8 cellular contexts compared by ENCODE assay signal in genomic region chr13:30615851-30616311, GRCh38. TPM values are rescaled to one million over a fixed set of nuclear protein-coding genes. Genes with fewer than 3 reads are reported as not detected.
DNase-seq lines count a peak whose midpoint lies in the region; ATAC-seq, FAIRE-seq and TF ChIP-seq lines count a peak whose summit lies in the region.

No MANE protein-coding gene starts in this region.

- peak overlapping the region; percentile 71 to 96 (median 85) for H3K4me3 ChIP-seq in BLaER1 treated with 17β-estradiol and CSF1 and Interleukin-3, amounts not matched to agents 10 nM and 100 nM
- peak overlapping the region; percentile 99 for H3K4me3 ChIP-seq in astrocyte of the cerebellum (ENCODE audit: low read depth, low read length)
- peak overlapping the region; percentile 56 to 86 for H3K4me3 ChIP-seq in aorta (ENCODE audit: low read length in 2 of 2)

- no peaks in the 10 kb centered on the region for H3K9me3 ChIP-seq in BLaER1 treated with 17β-estradiol and CSF1 and Interleukin-3, amounts not matched to agents 10 nM and 100 nM (replicated peaks in 1 of 11)
- no peaks in the 10 kb centered on the region for H3K9me3 ChIP-seq in aorta (ENCODE audit: control insufficient read depth, low read length)

- H3K27me3 ChIP-seq in BLaER1 treated with 17β-estradiol and CSF1 and Interleukin-3, amounts not matched to agents 10 nM and 100 nM: no peaks in the 10 kb centered on the region
- no peaks in the 10 kb centered on the region for H3K27me3 ChIP-seq in aorta (ENCODE audit: control insufficient read depth in 1 of 2, insufficient read depth in 2 of 2, low read length in 1 of 2)

- in situ Hi-C loops in KBM-7 (cut with MboI; ENCODE audit: low pct_unique_long_range_greater_than_20kb, low sequenced_read_pairs) (no loop called here), astrocyte of the cerebellum (cut with HindIII; ENCODE audit: low sequenced_read_pairs) (no loop called here)

- H3K4me1 ChIP-seq in BLaER1 treated with 17β-estradiol and CSF1 and Interleukin-3, amounts not matched to agents 10 nM and 100 nM: peaks cover 30 to 43% (median 34%) of the 10 kb centered on the region in 10 experiments
- H3K4me1 ChIP-seq in aorta (ENCODE audit: control insufficient read depth in 1 of 2, insufficient read depth in 2 of 2, low read length in 2 of 2): peaks cover 2 to 4% of the 10 kb centered on the region in 2 donors

- TF ChIP-seq CTCF in astrocyte of the cerebellum (IDR thresholded peaks at IDR 0.05; ENCODE audit: low read depth, low read length, missing control alignments): no peak

- peak; percentile 59 for DNase-seq in KBM-7
- DNase-seq in astrocyte of the cerebellum (ENCODE audit: low read depth): peak; percentile 11
- DNase-seq in left kidney (ENCODE audit: low read depth, low spot score): peak; percentile 72
- DNase-seq in aorta: no peak
- DNase-seq in GM12892 (ENCODE audit: insufficient read length): no peak

- H3K9ac ChIP-seq in BLaER1 treated with 17β-estradiol and CSF1 and Interleukin-3, amounts not matched to agents 10 nM and 100 nM: peak overlapping the region; percentile 91 to 100 (median 98)

- H4K20me1 ChIP-seq in BLaER1 treated with 17β-estradiol and CSF1 and Interleukin-3, amounts not matched to agents 10 nM and 100 nM: peaks cover 7 to 28% (median 20%) of the 10 kb centered on the region in 11 experiments; a peak in 18 of 22 replicates

- H3K4me2 ChIP-seq in BLaER1 treated with 17β-estradiol and CSF1 and Interleukin-3, amounts not matched to agents 10 nM and 100 nM: peak overlapping the region; percentile 81 to 96 (median 88)

- H3K36me3 ChIP-seq in BLaER1 treated with 17β-estradiol and CSF1 and Interleukin-3, amounts not matched to agents 10 nM and 100 nM: peaks cover 0 to 10% (median 0%) of the 10 kb centered on the region in 11 experiments; a peak in 3 of 22 replicates
- no peaks in the 10 kb centered on the region for H3K36me3 ChIP-seq in aorta (ENCODE audit: control insufficient read depth in 1 of 2, insufficient read depth in 2 of 2, low read length in 1 of 2)

- FAIRE-seq in GM12892 (lab: Jason Lieb, UNC): no peak

- TF ChIP-seq POLR2A in GM12892 (IDR thresholded peaks at IDR 0.05; ENCODE audit: low read depth, low read length): no peak

- WGBS in aorta, 2 donors: 0 to 1% methylated on average over 7 of the region's 7 CpGs

- H3K27ac ChIP-seq in BLaER1 treated with 17β-estradiol and CSF1 and Interleukin-3, amounts not matched to agents 10 nM and 100 nM: peak overlapping the region; percentile 96 to 100 (median 98)
- peak overlapping the region; percentile 45 to 79 for H3K27ac ChIP-seq in aorta (ENCODE audit: low read depth in 1 of 2, low read length in 2 of 2)

- intact Hi-C loops in aorta (cut with DNase I): loop anchor here (2.0 to 10.0 kb wide), 11 partner anchors 56 to 547 kb away; partner anchors contain the start of genes HMGB1 (in 1 of the 2), KATNAL1 (in 1 of the 2), MEDAG (in 1 of the 2) and UBE2L5 (in 1 of the 2)

- no peak for ATAC-seq in aorta (ENCODE audit: low FRiP score)
- ATAC-seq in GM21381 (IDR thresholded peaks at IDR 0.05; ENCODE audit: unreplicated experiment): no peak
- ATAC-seq in GM18861 (IDR thresholded peaks at IDR 0.05; ENCODE audit: unreplicated experiment): no peak

RNA-seq across cellular contexts. Expression of gene USPL1, which starts 1.8 kb away (rescaled TPM):
- total RNA-seq in aorta: 10 to 100 TPM; 15.6 to 18.8 TPM
- polyA plus RNA-seq in aorta: 1 to 10 TPM; 3.3 to 6.7 TPM
- polyA plus RNA-seq in GM12892 (2012; ENCODE audit: missing spikeins): 9.3 TPM

Comparison
In these comparisons a context has a peak if more than half of its experiments do, and no peak if none do; other contexts are left out.
1. DNase-seq: peak in KBM-7 (single experiment), astrocyte of the cerebellum (single experiment) and left kidney (single experiment); none in aorta (0 of 2) and GM12892 (single experiment).
2. Peak in every context shown above with its lines, with median percentiles within 50 percentile points of each other: H3K4me3 ChIP-seq.